ENCODE assay signal across 12 cellular contexts in genomic region chr2:120686511-120687168, GRCh38. TPM values are rescaled to one million over a fixed set of nuclear protein-coding genes. Genes with fewer than 3 reads are reported as not detected.
DNase-seq lines count a peak whose midpoint lies in the region; ATAC-seq, FAIRE-seq and TF ChIP-seq lines count a peak whose summit lies in the region.
"Had no signal": no experiment of that assay in that cellular context is flagged by ENCODE, and none has a peak within 500 bp of the region (broad histone marks: within the 10 kb centered on the region; RNA-seq: fewer than 3 reads in every experiment).

No MANE protein-coding gene starts in this region.

- no peak overlapping the region for H3T11ph ChIP-seq in H9 (ENCODE audit: low read length)

- CTCF ChIA-PET in BJ (lab: Yijun Ruan, JAX) = interaction anchor here (1.1 to 23.9 kb wide), 3 partner anchors 343 to 395 kb away, joined by 4 to 446 read pairs (median 6); no protein-coding TSS in a partner anchor
- CTCF ChIA-PET in WTC11 (lab: Charles Lee) = interaction anchor here (0.6 to 1.9 kb wide), 13 partner anchors 9 to 418 kb away, joined by 3 to 11 read pairs (median 4); no protein-coding TSS in a partner anchor
- CTCF ChIA-PET in HepG2 (lab: Yijun Ruan, JAX; ENCODE audit: low intra/inter-chr PET ratio, low total read pairs) = interaction anchor here (0.7 kb wide), 1 partner anchor 398 kb away, joined by 3 read pairs; no protein-coding TSS in a partner anchor

- POLR2A ChIA-PET in BJ (lab: Charles Lee) (no interaction called here), WTC11 (lab: Charles Lee) (no interaction called here), HepG2 (lab: Yijun Ruan, JAX) (no interaction called here)

- H3K4me3 Mint-ChIP-seq in H9 (no peak overlapping the region), WTC11 (no peak overlapping the region)
- H3K4me3 Mint-ChIP-seq: activated naive CD8-positive, alpha-beta T cell had no signal

- H3K79me2 ChIP-seq in H9 (ENCODE audit: insufficient read depth, low read length) (no peaks in the 10 kb centered on the region), HepG2 (ENCODE audit: insufficient read depth, low read length) (no peaks in the 10 kb centered on the region)

- FAIRE-seq in HepG2 (lab: Jason Lieb, UNC) = peak; percentile 36

- H3K18ac ChIP-seq in H9 (ENCODE audit: insufficient read length, low read depth, low read length) = no peak overlapping the region

- H3K56ac ChIP-seq in H9 (ENCODE audit: insufficient read length, low read depth, low read length) = no peak overlapping the region

- no peak overlapping the region for H3K4me3 ChIP-seq in BJ (ENCODE audit: low read depth, low read length)
- H3K4me3 ChIP-seq in HepG2 (replicated peaks in 1 of 3; ENCODE audit: insufficient read depth in 1 of 3, low read depth in 2 of 3, low read length in 3 of 3) = no peak overlapping the region
- H3K4me3 ChIP-seq: tibial artery had no signal

- no peak overlapping the region for H3K4ac ChIP-seq in H9 (ENCODE audit: low read depth, low read length)

- H3K4me1 Mint-ChIP-seq in H9 = peaks cover 0 to 5% of the 10 kb centered on the region in 2 experiments; a peak in 3 of 4 replicates
- peaks cover 6% of the 10 kb centered on the region for H3K4me1 Mint-ChIP-seq in WTC11

- no peak overlapping the region for H2AK5ac ChIP-seq in H9 (ENCODE audit: insufficient read length, low read length)

- H3K27ac ChIP-seq in H9 (ENCODE audit: insufficient read length, low read depth, low read length) (no peak overlapping the region), HepG2 (ENCODE audit: extremely low read length, insufficient read depth, low read length) (no peak overlapping the region)
- H3K27ac ChIP-seq: tibial artery had no signal

- no peak overlapping the region for H2BK5ac ChIP-seq in H9 (ENCODE audit: insufficient read length, low read length)

- H3K9ac ChIP-seq in H9 (ENCODE audit: extremely low read depth, insufficient read length, low read length) = no peak overlapping the region
- no peak overlapping the region for H3K9ac ChIP-seq in HepG2 (ENCODE audit: insufficient read depth, low read depth, low read length)

- H2AFZ ChIP-seq in H9 (ENCODE audit: low read length) (no peak overlapping the region), HepG2 (ENCODE audit: low read length) (no peak overlapping the region)

- H3K9me3 Mint-ChIP-seq in H9 (no peaks in the 10 kb centered on the region), WTC11 (0 out of 2 replicates have a peak, but pooled peaks cover 2% of the 10 kb centered on the region)

- H3K4me2 ChIP-seq in H9 (ENCODE audit: insufficient read depth, insufficient read length, low read length) (no peak overlapping the region), HepG2 (ENCODE audit: low read depth, low read length) (no peak overlapping the region)

- H2BK15ac ChIP-seq in H9 (ENCODE audit: low read depth, low read length) = no peak overlapping the region

- H3K27me3 Mint-ChIP-seq in H9 (ENCODE audit: low read depth) (peaks cover 74% of the 10 kb centered on the region), WTC11 (ENCODE audit: low read depth) (peaks cover 32% of the 10 kb centered on the region)

- no peak for TF ChIP-seq POLR2A in HepG2 (IDR thresholded peaks at IDR 0.05; ENCODE audit: insufficient read depth in 1 of 2, low read depth in 2 of 2, low read length in 2 of 2)

- no peak for TF ChIP-seq RAD21 in HepG2 (CRISPR knock-in tag; IDR thresholded peaks at IDR 0.05)

- 0 out of 2 replicates have a peak, but pooled peaks cover 2% of the 10 kb centered on the region for H3K27me3 ChIP-seq in BJ (ENCODE audit: control insufficient read depth, insufficient read depth, low read length)
- no peaks in the 10 kb centered on the region for H3K27me3 ChIP-seq in H9 (ENCODE audit: insufficient read depth, low read length)
- peaks cover 0 to 43% of the 10 kb centered on the region in 2 experiments; a peak in 3 of 5 replicates for H3K27me3 ChIP-seq in HepG2 (ENCODE audit: control insufficient read depth in 1 of 2, insufficient read depth in 2 of 2, low read length in 2 of 2)

- no peak overlapping the region for H4K5ac ChIP-seq in H9 (ENCODE audit: insufficient read length, low read depth, low read length)

- H3K36me3 ChIP-seq in BJ (ENCODE audit: control insufficient read depth, insufficient read depth, low read length) = no peaks in the 10 kb centered on the region
- no peaks in the 10 kb centered on the region for H3K36me3 ChIP-seq in HepG2 (replicated peaks in 1 of 2; ENCODE audit: control insufficient read depth in 1 of 2, insufficient read depth in 2 of 2, low read length in 2 of 2)
- H3K36me3 ChIP-seq: tibial artery had no signal

- H3K14ac ChIP-seq in H9 (ENCODE audit: insufficient read depth, low read length) = no peak overlapping the region

- no peak overlapping the region for H2BK12ac ChIP-seq in H9 (ENCODE audit: insufficient read length, low read depth, low read length)

- TF ChIP-seq CTCF in BJ (IDR thresholded peaks at IDR 0.05; ENCODE audit: insufficient read depth, low read depth, low read length) (peak; percentile 46), H9 (conservative IDR thresholded peaks at IDR 0.05) (peak; percentile 76), WTC11 (IDR thresholded peaks at IDR 0.05) (peak; percentile 63), HepG2 (CRISPR knock-in tag; IDR thresholded peaks at IDR 0.05) (peak; percentile 53)

- no peaks in the 10 kb centered on the region for H3K9me3 ChIP-seq in H9 (ENCODE audit: control insufficient read depth, low read depth, low read length)
- H3K9me3 ChIP-seq in HepG2 (ENCODE audit: low read length) = no peaks in the 10 kb centered on the region
- H3K9me3 ChIP-seq: tibial artery had no signal

- H3K27ac Mint-ChIP-seq in H9 (no peak overlapping the region), WTC11 (no peak overlapping the region)
- H3K27ac Mint-ChIP-seq: activated naive CD8-positive, alpha-beta T cell had no signal

- intact Hi-C loops in HepG2 (cut with micrococcal nuclease; ENCODE audit: unreplicated experiment) = no loop called here

- no peak for ATAC-seq in WTC11
- no peak for ATAC-seq in HepG2
- ATAC-seq in GM21786 (IDR thresholded peaks at IDR 0.05; ENCODE audit: unreplicated experiment) = no peak
- no peak for ATAC-seq in HG03095 (IDR thresholded peaks at IDR 0.05; ENCODE audit: unreplicated experiment)

- TF ChIP-seq EP300 in HepG2 (IDR thresholded peaks at IDR 0.05; ENCODE audit: low read depth in 2 of 2, low read length in 2 of 2) = no peak
- no peak for TF ChIP-seq EP300 in HepG2 (CRISPR knock-in tag; IDR thresholded peaks at IDR 0.05; ENCODE audit: borderline replicate concordance)

- BruUV-seq in HepG2 (replicated peaks; lab: Mats Ljungman, UMichigan) = no TSS peak

- H3K36me3 Mint-ChIP-seq in H9 (ENCODE audit: insufficient read depth in 1 of 3, low read depth in 3 of 3) (no peaks in the 10 kb centered on the region), WTC11 (no peaks in the 10 kb centered on the region)
- H3K36me3 Mint-ChIP-seq: activated naive CD8-positive, alpha-beta T cell had no signal

- H3K23ac ChIP-seq in H9 (ENCODE audit: insufficient read length, low read depth, low read length) = no peak overlapping the region

- WGBS in H9 (ENCODE audit: extremely low coverage, insufficient read length, low lambda C conversion rate) = no CpG with 5 or more reads among the region's 16 CpGs
- WGBS in HepG2 (ENCODE audit: low lambda C conversion rate) = 54% methylated on average over 16 of the region's 16 CpGs

- DNase-seq in BJ (ENCODE audit: low read depth) (no peak), H9 (no peak), WTC11 (ENCODE audit: low spot score) (peak; percentile 53), HepG2 (ENCODE audit: low spot score) (no peak), NCI-H524 (lab: John Stamatoyannopoulos, UW) (no peak)
- no peak for DNase-seq in effector CD8-positive, alpha-beta T cell (lab: John Stamatoyannopoulos, UW)
- DNase-seq: DMS 273 treated with DMSO at 0.1 percent for 48 hours, NCI-H2107, tibial artery had no signal

- H3K23me2 ChIP-seq in H9 (ENCODE audit: insufficient read length, low read depth, low read length, poor library complexity, severe bottlenecking) = no peaks in the 10 kb centered on the region

- H3K4me1 ChIP-seq in H9 (ENCODE audit: insufficient read depth, low read length) (no peaks in the 10 kb centered on the region), HepG2 (ENCODE audit: insufficient read depth, low read length) (no peaks in the 10 kb centered on the region)
- H3K4me1 ChIP-seq: tibial artery had no signal

- H3K79me1 ChIP-seq in H9 (ENCODE audit: insufficient read depth, low read depth, low read length, poor library complexity, severe bottlenecking) = no peaks in the 10 kb centered on the region

- no peak overlapping the region for H2BK120ac ChIP-seq in H9 (ENCODE audit: low read depth, low read length, poor library complexity, severe bottlenecking)

- H4K20me1 ChIP-seq in H9 (ENCODE audit: control insufficient read depth, insufficient read depth, insufficient read length) = no peaks in the 10 kb centered on the region
- no peaks in the 10 kb centered on the region for H4K20me1 ChIP-seq in HepG2 (ENCODE audit: insufficient read depth, low read length)

- H4K91ac ChIP-seq in H9 (ENCODE audit: insufficient read length, low read depth, low read length) = no peak overlapping the region

- in situ Hi-C loops in HepG2 (cut with HindIII; ENCODE audit: extremely low pct_ligation_motif_present, low pct_unique_long_range_greater_than_20kb) = no loop called here

- H4K8ac ChIP-seq in H9 (replicated peaks; ENCODE audit: insufficient read length, low read depth, low read length) = no peak overlapping the region

- H2BK20ac ChIP-seq in H9 (ENCODE audit: low read depth, low read length, poor library complexity, severe bottlenecking) = no peak overlapping the region

RNA-seq across cellular contexts. Expression of gene GLI2, which starts 49.0 kb away (rescaled TPM):
- polyA plus RNA-seq in BJ (2011; rRNA removed) = 5.1 and 8.1 TPM in 2 replicates
- polyA minus RNA-seq in BJ (2011; rRNA and poly(A)+ RNA removed) = 5.9 and 8.5 TPM in 2 replicates
- total RNA-seq in H9 (2021) = 56.7 and 59.3 TPM in 2 replicates
- 45.9 to 60.9 TPM (median 48.6 TPM) in 3 replicates for total RNA-seq in WTC11 (2021)
- not detected in 2 replicates for total RNA-seq in HepG2 (2016; rRNA removed; fragmentation: Illumina TruSeq; extraction: Trizol)
- not detected in 2 replicates for total RNA-seq in HepG2 (2016; cell fraction: cytosol; rRNA removed; fragmentation: Illumina TruSeq; extraction: Trizol; ENCODE audit: low read depth)
- not detected in 2 replicates for total RNA-seq in HepG2 (2016; cell fraction: insoluble cytoplasmic fraction; rRNA removed; fragmentation: Illumina TruSeq; extraction: Trizol)
- not detected in 2 replicates for total RNA-seq in HepG2 (2016; cell fraction: membrane; rRNA removed; fragmentation: Illumina TruSeq; extraction: Trizol)
- not detected in 2 replicates for total RNA-seq in HepG2 (2016; cell fraction: nucleus; rRNA removed; fragmentation: Illumina TruSeq; extraction: Trizol)
- polyA plus RNA-seq in HepG2 (2011; rRNA removed) = not detected in 2 replicates
- polyA plus RNA-seq in HepG2 (2011; cell fraction: cytosol; rRNA removed) = not detected in 2 replicates
- polyA plus RNA-seq in HepG2 (2011; cell fraction: nucleus; rRNA removed) = not detected in 2 replicates
- polyA plus RNA-seq in HepG2 (2012) = not detected in 2 replicates
- polyA plus RNA-seq in HepG2 (2016; cell fraction: cytosol; fragmentation: Illumina TruSeq; extraction: Trizol; ENCODE audit: low read depth) = not detected in 2 replicates
- polyA plus RNA-seq in HepG2 (2016; cell fraction: insoluble cytoplasmic fraction; fragmentation: Illumina TruSeq; extraction: Trizol; ENCODE audit: low read depth) = not detected in 2 replicates
- polyA plus RNA-seq in HepG2 (2016; cell fraction: membrane; fragmentation: Illumina TruSeq; extraction: Trizol; ENCODE audit: low read depth) = not detected in 2 replicates
- polyA plus RNA-seq in HepG2 (2016; cell fraction: nucleus; fragmentation: Illumina TruSeq; extraction: Trizol; ENCODE audit: insufficient read depth, low read depth) = not detected in 2 replicates
- 0.98 TPM in 1 of 2 replicates, not detected in the other for polyA minus RNA-seq in HepG2 (2011; rRNA and poly(A)+ RNA removed; ENCODE audit: low replicate concordance)
- polyA minus RNA-seq in HepG2 (2011; cell fraction: cytosol; rRNA and poly(A)+ RNA removed) = not detected in 2 replicates
- not detected in 2 replicates for polyA minus RNA-seq in HepG2 (2011; cell fraction: nucleus; rRNA and poly(A)+ RNA removed)

Comparison
In these comparisons a context has a peak if more than half of its experiments do, and no peak if none do; other contexts are left out.
1. RNA of gene GLI2, which starts 49.0 kb away (total RNA-seq): 45.9 to 60.9 TPM in WTC11 and 56.7 to 59.3 TPM in H9; not detected in HepG2; every median in the first group is over 10 times any median in the second.
2. Peak in every context shown above with its lines, with median percentiles within 50 percentile points of each other: CTCF ChIP-seq.